ENCODE assay signal across 1 cellular context in genomic region chr3:132416807-132417694, GRCh38.
TF ChIP-seq lines count a peak whose summit lies in the region.

DNAJC13 (plus strand) TSS chr3:132417502; CDS start chr3:132434551, 17,049 bp downstream.

TF ChIP-seq in H1, 55 proteins besides CTCF, POLR2A, EP300 and RAD21 (continued from another document):
- TF ChIP-seq CHD7 (IDR thresholded peaks at IDR 0.05; ENCODE audit: insufficient replicate concordance, low read length) = no peak
- no peak for TF ChIP-seq JUND (IDR thresholded peaks at IDR 0.05; ENCODE audit: low read length)
- TF ChIP-seq CEBPB (IDR thresholded peaks at IDR 0.05; ENCODE audit: low read depth, low read length) = no peak
- TF ChIP-seq SIRT6 (IDR thresholded peaks at IDR 0.05; ENCODE audit: low read length) = no peak
- TF ChIP-seq POU5F1 (IDR thresholded peaks at IDR 0.05; ENCODE audit: low read depth, low read length) = no peak
- TF ChIP-seq KDM5A (IDR thresholded peaks at IDR 0.05; ENCODE audit: low read length) = peak; percentile 90
- TF ChIP-seq TCF12 (IDR thresholded peaks at IDR 0.05; ENCODE audit: low read depth, low read length) = no peak
- TF ChIP-seq MAFK (IDR thresholded peaks at IDR 0.05; ENCODE audit: low read depth, low read length) = no peak
- TF ChIP-seq SIN3A (conservative IDR thresholded peaks at IDR 0.05 in 1 of 2, IDR thresholded peaks at IDR 0.05 in 1 of 2; ENCODE audit: low read depth in 1 of 2, low read length in 2 of 2) = peak; percentile 19 to 89; a peak in 1 of 4 replicates
- TF ChIP-seq SAP30 (IDR thresholded peaks at IDR 0.05; ENCODE audit: insufficient read depth, insufficient replicate concordance, low read length) = peak; percentile 13
- TF ChIP-seq RBBP5 (IDR thresholded peaks at IDR 0.05; ENCODE audit: borderline replicate concordance, low read depth, low read length) = peak; percentile 79; the same call in 1 of the 2 replicates
- peak; percentile 33; the same call in 1 of the 2 replicates for TF ChIP-seq CREB1 (IDR thresholded peaks at IDR 0.05)
- TF ChIP-seq SP2 (IDR thresholded peaks at IDR 0.05; ENCODE audit: low read length) = no peak
- TF ChIP-seq SIX5 (IDR thresholded peaks at IDR 0.05; ENCODE audit: low read depth, low read length) = no peak
- no peak for TF ChIP-seq SUZ12 (IDR thresholded peaks at IDR 0.05; ENCODE audit: low read length)
- TF ChIP-seq TBP (IDR thresholded peaks at IDR 0.05; ENCODE audit: low read depth, low read length) = peak; percentile 67; the same call in 1 of the 2 replicates
- peak; percentile 94 for TF ChIP-seq ATF3 (IDR thresholded peaks at IDR 0.05; ENCODE audit: insufficient read depth, low read depth, low read length)
- no peak for TF ChIP-seq GTF2F1 (IDR thresholded peaks at IDR 0.05; ENCODE audit: borderline replicate concordance, low read depth, low read length)
- no peak for TF ChIP-seq CHD2 (IDR thresholded peaks at IDR 0.05; ENCODE audit: low read length)
- no peak for TF ChIP-seq JUN (IDR thresholded peaks at IDR 0.05; ENCODE audit: low read depth, low read length)
- TF ChIP-seq HDAC6 (IDR thresholded peaks at IDR 0.05; ENCODE audit: low read depth, low read length) = no peak
- no peak for TF ChIP-seq CBX8 (IDR thresholded peaks at IDR 0.05; ENCODE audit: borderline replicate concordance, low read depth, low read length)
- peak; percentile 21 for TF ChIP-seq ASH2L (IDR thresholded peaks at IDR 0.05; ENCODE audit: low read length)
- no peak for TF ChIP-seq RXRA (IDR thresholded peaks at IDR 0.05; ENCODE audit: insufficient read depth, low read depth, low read length)
- TF ChIP-seq KDM1A (IDR thresholded peaks at IDR 0.05; ENCODE audit: borderline replicate concordance, low read length) = no peak
- TF ChIP-seq HDAC2 (IDR thresholded peaks at IDR 0.05; ENCODE audit: borderline replicate concordance in 1 of 2, low read depth in 2 of 2, low read length in 2 of 2) = no peak; a peak in 1 of 4 replicates
- no peak for TF ChIP-seq TEAD4 (IDR thresholded peaks at IDR 0.05; ENCODE audit: low read depth, low read length)
- TF ChIP-seq MAX (IDR thresholded peaks at IDR 0.05) = peak; percentile 45
- TF ChIP-seq NRF1 (IDR thresholded peaks at IDR 0.05; ENCODE audit: low read depth, low read length) = peak; percentile 37
- peak; percentile 88 for TF ChIP-seq TAF1 (IDR thresholded peaks at IDR 0.05; ENCODE audit: low read depth, low read length)
- no peak for TF ChIP-seq ZNF274 (IDR thresholded peaks at IDR 0.05; ENCODE audit: borderline replicate concordance, extremely low read depth, low read length)
- TF ChIP-seq BCL11A (IDR thresholded peaks at IDR 0.05; ENCODE audit: low read depth in 2 of 2, low read length in 2 of 2) = no peak
- no peak for TF ChIP-seq BRCA1 (IDR thresholded peaks at IDR 0.05; ENCODE audit: low read depth, low read length)
- TF ChIP-seq FOSL1 (IDR thresholded peaks at IDR 0.05; ENCODE audit: insufficient read depth, low read depth, low read length) = 0 out of 2 replicates have a peak, but pooled peaks have one; percentile 49
- peak; percentile 70 for TF ChIP-seq KDM4A (IDR thresholded peaks at IDR 0.05; ENCODE audit: low read depth, low read length, severe bottlenecking)
- peak; percentile 53 for TF ChIP-seq TAF7 (optimal IDR thresholded peaks at IDR 0.05; ENCODE audit: borderline replicate concordance, low read depth, low read length)
- TF ChIP-seq SRF (IDR thresholded peaks at IDR 0.05; ENCODE audit: low read depth, low read length) = no peak
- TF ChIP-seq CBX5 (IDR thresholded peaks at IDR 0.05; ENCODE audit: low read depth, low read length) = no peak
- TF ChIP-seq POLR2AphosphoS5 (IDR thresholded peaks at IDR 0.05; ENCODE audit: low read depth, low read length) = no peak
- TF ChIP-seq E2F6 (IDR thresholded peaks at IDR 0.05) = no peak
- TF ChIP-seq SP1 (IDR thresholded peaks at IDR 0.05; ENCODE audit: low read depth, low read length) = no peak
- TF ChIP-seq SP4 (IDR thresholded peaks at IDR 0.05; ENCODE audit: low read length) = peak; percentile 56; the same call in 1 of the 2 replicates
